ENCODE assay signal across 24 cellular contexts in the genomic region with DNA sequence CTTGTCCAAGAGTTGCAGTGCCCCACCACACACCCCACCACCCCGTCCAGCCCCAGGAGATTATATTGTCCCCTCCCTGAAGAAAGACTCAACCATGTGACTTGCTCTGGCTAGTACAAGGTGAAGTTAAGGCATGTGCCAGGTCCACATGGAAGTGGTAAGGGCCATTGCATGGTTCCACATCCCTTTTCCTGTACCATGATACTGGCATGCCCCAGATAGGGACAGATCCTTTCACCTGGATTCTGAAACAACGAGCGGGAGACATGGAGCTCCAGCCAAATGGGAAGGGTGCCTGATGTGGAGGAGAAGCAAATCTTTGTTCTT.
"Had no signal": no experiment of that assay in that cellular context is flagged by ENCODE, and none has a peak within 500 bp of the region (broad histone marks: within the 10 kb centered on the region; RNA-seq: fewer than 3 reads in every experiment).

No MANE protein-coding gene starts in this region.

- H3K27ac Mint-ChIP-seq: effector memory CD8-positive, alpha-beta T cell; endodermal cell; immature natural killer cell had no signal

- ATAC-seq: effector memory CD8-positive, alpha-beta T cell; esophagus mucosa; gastrocnemius medialis; heart right ventricle; left colon; left lobe of liver; lower lobe of right lung had no signal

- DNase-seq: cerebellar nuclear complex; colonic mucosa; dermis blood vessel endothelial cell; dorsolateral prefrontal cortex; effector CD8-positive, alpha-beta T cell; effector memory CD8-positive, alpha-beta T cell; endodermal cell; erythroblast; esophagus squamous epithelium; gastrocnemius medialis; glutamatergic neuron; heart right ventricle; hippocampal formation; immature natural killer cell; islet precursor cell; kidney; kidney glomerular epithelial cell; left colon; left ventricle myocardium inferior; lower lobe of right lung; mesenchymal stem cell; midbrain had no signal

- H3K4me3 Mint-ChIP-seq: effector memory CD8-positive, alpha-beta T cell; endodermal cell; immature natural killer cell had no signal

- H3K36me3 Mint-ChIP-seq: immature natural killer cell had no signal
